ENCODE assay signal across 25 cellular contexts in genomic region chr9:124496075-124496893, GRCh38. TPM values are rescaled to one million over a fixed set of nuclear protein-coding genes. Genes with fewer than 3 reads are reported as not detected.
DNase-seq lines count a peak whose midpoint lies in the region; ATAC-seq and TF ChIP-seq lines count a peak whose summit lies in the region.
"Had no signal": no experiment of that assay in that cellular context is flagged by ENCODE, and none has a peak within 500 bp of the region (broad histone marks: within the 10 kb centered on the region; RNA-seq: fewer than 3 reads in every experiment).

No MANE protein-coding gene starts in this region.

- no peak for TF ChIP-seq POLR2A in GM18505 (IDR thresholded peaks at IDR 0.05; ENCODE audit: borderline replicate concordance, extremely low read depth, insufficient read depth, insufficient read length)

- no peaks in the 10 kb centered on the region for H3K36me3 ChIP-seq in CD4-positive, alpha-beta memory T cell (ENCODE audit: insufficient read depth, low read length)
- H3K36me3 ChIP-seq: BE2C, cardiac muscle cell, MG63, pancreas had no signal

- no peaks in the 10 kb centered on the region for H3K27me3 ChIP-seq in CD4-positive, alpha-beta memory T cell (ENCODE audit: insufficient read depth, low read length)
- H3K27me3 ChIP-seq: MG63, pancreas had no signal

- H3K27me3 Mint-ChIP-seq in T-helper 2 cell treated with Interferon-gamma antibody and Interleukin-4, amounts not matched to agents 5 μg/mL and 100 μg/mL, for 36 hours (ENCODE audit: low read depth): peaks cover 4% of the 10 kb centered on the region
- H3K27me3 Mint-ChIP-seq in CD4-positive, alpha-beta memory T cell: peaks cover 0 to 13% of the 10 kb centered on the region in 2 donors
- H3K27me3 Mint-ChIP-seq in T-helper 17 cell: peaks cover 16% of the 10 kb centered on the region

- no peak for ATAC-seq in T-helper 17 cell
- no peak for ATAC-seq in GM18505 (IDR thresholded peaks at IDR 0.05; ENCODE audit: unreplicated experiment)
- ATAC-seq: activated CD4-positive, alpha-beta T cell treated with anti-CD3 and anti-CD28 coated beads for 36 hours; pancreas; sciatic nerve had no signal

- H3K4me3 Mint-ChIP-seq in T-helper 2 cell treated with Interferon-gamma antibody and Interleukin-4, amounts not matched to agents 5 μg/mL and 100 μg/mL, for 36 hours: no peak overlapping the region
- peak overlapping the region in 4 of 8 donors; percentile 9 to 67 (median 48) for H3K4me3 Mint-ChIP-seq in CD4-positive, alpha-beta memory T cell
- no peak overlapping the region for H3K4me3 Mint-ChIP-seq in T-helper 17 cell
- H3K4me3 Mint-ChIP-seq: activated CD4-positive, alpha-beta T cell treated with anti-CD3 and anti-CD28 coated beads for 36 hours had no signal

- no peak overlapping the region for H3K4me3 ChIP-seq in CD4-positive, alpha-beta memory T cell (ENCODE audit: low read length in 2 of 2)
- H3K4me3 ChIP-seq: cardiac muscle cell, MG63, pancreas had no signal

- H3K4me1 ChIP-seq in CD4-positive, alpha-beta memory T cell (ENCODE audit: insufficient read depth, low read length): peaks cover 6% of the 10 kb centered on the region
- H3K4me1 ChIP-seq: BE2C, pancreas had no signal

- peaks cover 8% of the 10 kb centered on the region for H3K4me1 Mint-ChIP-seq in T-helper 2 cell treated with Interferon-gamma antibody and Interleukin-4, amounts not matched to agents 5 μg/mL and 100 μg/mL, for 36 hours (ENCODE audit: low read depth)
- H3K4me1 Mint-ChIP-seq in CD4-positive, alpha-beta memory T cell: peaks cover 5 to 11% (median 7%) of the 10 kb centered on the region in 4 donors
- H3K4me1 Mint-ChIP-seq in T-helper 17 cell: peaks cover 13% of the 10 kb centered on the region

- no peaks in the 10 kb centered on the region for H3K9me3 ChIP-seq in CD4-positive, alpha-beta memory T cell (ENCODE audit: control insufficient read depth in 1 of 2, low read length in 2 of 2)
- no peaks in the 10 kb centered on the region for H3K9me3 ChIP-seq in T-helper 17 cell (ENCODE audit: control insufficient read depth, low read length, poor library complexity, severe bottlenecking)
- H3K9me3 ChIP-seq: BE2C, MG63, pancreas had no signal

- CTCF ChIA-PET in CD4-positive, alpha-beta memory T cell (lab: Charles Lee; ENCODE audit: partially characterized antibody): no interaction called here

- H3K27ac ChIP-seq in CD4-positive, alpha-beta memory T cell (ENCODE audit: low read depth, low read length): no peak overlapping the region
- H3K27ac ChIP-seq: cardiac muscle cell, HL-60, pancreas, RWPE1 had no signal

- no peaks in the 10 kb centered on the region for H3K36me3 Mint-ChIP-seq in T-helper 2 cell treated with Interferon-gamma antibody and Interleukin-4, amounts not matched to agents 5 μg/mL and 100 μg/mL, for 36 hours (ENCODE audit: low read depth)
- H3K36me3 Mint-ChIP-seq in CD4-positive, alpha-beta memory T cell: no peaks in the 10 kb centered on the region
- peaks cover 5% of the 10 kb centered on the region for H3K36me3 Mint-ChIP-seq in T-helper 17 cell (ENCODE audit: low read depth)

- H3K9me3 Mint-ChIP-seq in T-helper 2 cell treated with Interferon-gamma antibody and Interleukin-4, amounts not matched to agents 5 μg/mL and 100 μg/mL, for 36 hours: no peaks in the 10 kb centered on the region
- no peaks in the 10 kb centered on the region for H3K9me3 Mint-ChIP-seq in CD4-positive, alpha-beta memory T cell

- no peak for DNase-seq in T-helper 2 cell treated with Interferon-gamma antibody and Interleukin-4, amounts not matched to agents 5 μg/mL and 100 μg/mL, for 36 hours (ENCODE audit: low spot score)
- DNase-seq in T-helper 2 cell: no peak
- DNase-seq in CD4-positive, alpha-beta memory T cell: no peak
- DNase-seq in T-helper 17 cell: no peak
- peak; percentile 95 for DNase-seq in left kidney (ENCODE audit: low read depth, low spot score)
- DNase-seq in NCI-H2081 treated with DMSO at 0.1 percent for 48 hours (lab: John Stamatoyannopoulos, UW): no peak
- DNase-seq in NCI-H774 (lab: John Stamatoyannopoulos, UW): no peak
- DNase-seq: activated CD4-positive, alpha-beta T cell treated with anti-CD3 and anti-CD28 coated beads for 36 hours; activated effector memory CD4-positive, alpha-beta T cell treated with Interleukin-2 at 50 U/mL for 16 hours; BE2C; EL; mesenchymal stem cell; MG63; NCI-H1417; NCI-H510A treated with DMSO at 0.1 percent for 48 hours; stimulated activated CD4-positive, alpha-beta T cell treated with anti-CD3 and anti-CD28 coated beads, Interleukin-15, amount 100 ng/mL, for 24 hours; substantia nigra had no signal

- intact Hi-C loops in CD4-positive, alpha-beta memory T cell (cut with micrococcal nuclease): no loop called here

- POLR2A ChIA-PET in CD4-positive, alpha-beta memory T cell (lab: Charles Lee; ENCODE audit: partially characterized antibody): no interaction called here

- H3K27ac Mint-ChIP-seq in T-helper 2 cell treated with Interferon-gamma antibody and Interleukin-4, amounts not matched to agents 5 μg/mL and 100 μg/mL, for 36 hours: peak overlapping the region; percentile 63
- peak overlapping the region in 5 of 7 donors; percentile 4 to 72 (median 42) for H3K27ac Mint-ChIP-seq in CD4-positive, alpha-beta memory T cell
- H3K27ac Mint-ChIP-seq in T-helper 17 cell: peak overlapping the region; percentile 6
- H3K27ac Mint-ChIP-seq: activated CD4-positive, alpha-beta T cell treated with anti-CD3 and anti-CD28 coated beads for 36 hours had no signal

RNA-seq across cellular contexts. Expression of gene NR5A1, which starts 10.9 kb away (rescaled TPM):
- not detected for total RNA-seq in CD4-positive, alpha-beta memory T cell
- not detected for polyA plus RNA-seq in CD4-positive, alpha-beta memory T cell
- total RNA-seq in T-helper 17 cell: not detected
- total RNA-seq: activated CD4-positive, alpha-beta T cell treated with anti-CD3 and anti-CD28 coated beads for 36 hours; myocyte; sciatic nerve; urinary bladder had no signal
- polyA plus RNA-seq: cardiac muscle cell, urinary bladder had no signal

RNA-seq across cellular contexts. Expression of gene ADGRD2, which starts 46.0 kb away (rescaled TPM):
- not detected for total RNA-seq in CD4-positive, alpha-beta memory T cell
- not detected for polyA plus RNA-seq in CD4-positive, alpha-beta memory T cell
- total RNA-seq in T-helper 17 cell: not detected
- total RNA-seq: activated CD4-positive, alpha-beta T cell treated with anti-CD3 and anti-CD28 coated beads for 36 hours; cardiac muscle cell; myocyte; pancreas; sciatic nerve; urinary bladder had no signal
- polyA plus RNA-seq: cardiac muscle cell, urinary bladder had no signal

Comparison
In these comparisons a context has a peak if more than half of its experiments do, and no peak if none do; other contexts are left out.
1. H3K27ac Mint-ChIP-seq: peak in every context shown above with its lines; median percentile 63 in T-helper 2 cell treated with Interferon-gamma antibody and Interleukin-4, amounts not matched to agents 5 μg/mL and 100 μg/mL, for 36 hours; 42 in CD4-positive, alpha-beta memory T cell; 6 in T-helper 17 cell.